8 cellular contexts compared by ENCODE assay signal in the genomic region with DNA sequence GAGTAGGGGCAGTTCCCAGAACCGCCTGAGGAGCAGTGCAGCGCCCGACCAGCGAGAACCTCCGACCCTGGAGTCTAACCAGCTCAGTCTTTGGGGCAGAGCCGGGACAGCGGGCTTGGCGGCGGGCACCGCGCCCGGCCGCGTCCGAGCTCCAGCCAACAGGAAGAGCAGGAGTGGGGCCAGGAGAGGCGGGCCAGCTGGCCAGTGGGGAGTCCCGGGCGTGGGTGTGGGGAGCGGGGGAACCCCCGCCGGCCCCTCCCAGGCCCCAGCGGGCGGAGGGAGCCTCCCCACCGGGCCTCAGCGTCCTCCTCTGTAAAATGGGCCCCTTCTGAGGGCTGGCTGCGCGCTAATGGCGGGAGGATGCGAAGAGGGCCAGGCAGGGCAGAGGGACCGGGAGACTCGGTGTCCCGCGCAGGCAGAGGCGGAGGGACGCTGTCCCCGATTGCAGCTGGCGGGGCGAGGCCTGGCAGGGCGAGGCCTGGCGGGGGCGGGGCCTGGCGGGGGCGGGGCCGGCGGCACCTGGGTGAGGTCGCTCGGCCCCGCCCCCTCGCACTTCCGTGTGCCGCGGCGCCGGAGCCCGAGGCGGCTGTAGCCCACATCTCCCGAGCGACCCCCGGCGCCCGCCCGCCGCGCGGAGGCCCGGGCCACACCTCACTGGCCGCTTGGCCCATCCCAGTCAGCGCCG. TPM values are rescaled to one million over a fixed set of nuclear protein-coding genes. Genes with fewer than 3 reads are reported as not detected.
DNase-seq lines count a peak whose midpoint lies in the region; ATAC-seq and TF ChIP-seq lines count a peak whose summit lies in the region.

PRKCD (plus strand) TSS at position 550 of the 685 bp plus-strand sequence. CDS start 17,214 bp downstream, outside the sequence.

- intact Hi-C loops in Caco-2 (cut with micrococcal nuclease; ENCODE audit: unreplicated experiment): loop anchor here (5.0 kb wide), 1 partner anchor 49 kb away; no protein-coding TSS in a partner anchor

- peak within 1 kb of the TSS; percentile 68 for H2AFZ ChIP-seq in neuron (ENCODE audit: low read depth, low read length)

- peak within 1 kb of the TSS; percentile 96 for H3K27ac ChIP-seq in HL-60 (replicated peaks)
- peak within 1 kb of the TSS; percentile 77 for H3K27ac ChIP-seq in RWPE1
- H3K27ac ChIP-seq in foreskin keratinocyte: peak within 1 kb of the TSS; percentile 80

- no peaks in the 10 kb centered on the region for H3K27me3 ChIP-seq in Caco-2 (replicated peaks; ENCODE audit: control insufficient read depth, insufficient read depth, low read length)
- no peaks in the 10 kb centered on the region for H3K27me3 ChIP-seq in HL-60 (ENCODE audit: insufficient read depth, poor library complexity, severe bottlenecking)
- peaks cover 31% of the 10 kb centered on the region for H3K27me3 ChIP-seq in foreskin keratinocyte
- peaks cover 68% of the 10 kb centered on the region for H3K27me3 ChIP-seq in neuron (ENCODE audit: insufficient read depth, low read length)

- TF ChIP-seq CTCF in Caco-2 (IDR thresholded peaks at IDR 0.05; ENCODE audit: insufficient read depth in 1 of 2, low read depth in 1 of 2, low read length in 1 of 2, severe bottlenecking in 1 of 2, unreplicated experiment in 1 of 2): peak; percentile 35 to 54
- no peak for TF ChIP-seq CTCF in HL-60 (IDR thresholded peaks at IDR 0.05; ENCODE audit: insufficient read depth, low read length)
- no peak; the same call in 1 of the 2 replicates for TF ChIP-seq CTCF in RWPE1 (conservative IDR thresholded peaks at IDR 0.05; ENCODE audit: low read depth)
- peak; percentile 45 for TF ChIP-seq CTCF in foreskin keratinocyte (conservative IDR thresholded peaks at IDR 0.05)

- H3K4me3 Mint-ChIP-seq in Caco-2 (ENCODE audit: unreplicated experiment): peak within 1 kb of the TSS; percentile 91

- DNase-seq in Caco-2 (peak; percentile 83 to 85), HL-60 (ENCODE audit: low read depth in 1 of 2, low spot score in 1 of 2) (peak in 1 of 2 experiments; percentile 84), RWPE1 (ENCODE audit: low spot score) (peak; percentile 79), activated gamma-delta T cell (lab: John Stamatoyannopoulos, UW) (peak; percentile 69), foreskin keratinocyte (peak in 1 of 2 donors; percentile 43), stromal cell of bone marrow (ENCODE audit: low read depth) (peak; percentile 83)

- CTCF ChIA-PET in Caco-2 (lab: Charles Lee): interaction anchor here (0.7 to 1.5 kb wide), 7 partner anchors 11 to 510 kb away, joined by 3 to 8 read pairs (median 3); no protein-coding TSS in a partner anchor
- CTCF ChIA-PET in RWPE1 (lab: Yijun Ruan, JAX): interaction anchor here (1.0 kb wide), 1 partner anchor 9 kb away, joined by 3 read pairs; no protein-coding TSS in a partner anchor

- ATAC-seq in GM19438 (IDR thresholded peaks at IDR 0.05; ENCODE audit: low read depth, unreplicated experiment): peak; percentile 52
- peak; percentile 64 for ATAC-seq in foreskin keratinocyte

- no peaks in the 10 kb centered on the region for H3K27me3 Mint-ChIP-seq in Caco-2 (ENCODE audit: insufficient read depth, unreplicated experiment)

- no peaks in the 10 kb centered on the region for H3K9me3 ChIP-seq in Caco-2
- H3K9me3 ChIP-seq in neuron (ENCODE audit: low read length): no peaks in the 10 kb centered on the region

- H3K4me1 Mint-ChIP-seq in Caco-2 (ENCODE audit: low read depth, unreplicated experiment): peaks cover 34% of the 10 kb centered on the region

- peak within 1 kb of the TSS; percentile 90 for H3K27ac Mint-ChIP-seq in Caco-2 (ENCODE audit: unreplicated experiment)

- BruUV-seq in Caco-2 (replicated peaks; lab: Mats Ljungman, UMichigan): no TSS peak

- H3K4me1 ChIP-seq in Caco-2 (peaks cover 34% of the 10 kb centered on the region), foreskin keratinocyte (peaks cover 4% of the 10 kb centered on the region), neuron (ENCODE audit: insufficient read depth, low read length) (peaks cover 9% of the 10 kb centered on the region)

- POLR2A ChIA-PET in Caco-2 (lab: Charles Lee): interaction anchor here (0.6 kb wide), 1 partner anchor 390 kb away, joined by 8 read pairs; the partner anchor contains the start of gene NEK4
- POLR2A ChIA-PET in RWPE1 (lab: Yijun Ruan, JAX; ENCODE audit: low non-redundant PET): interaction anchor here (1.0 kb wide), 1 partner anchor 35 kb away, joined by 6 read pairs; no protein-coding TSS in a partner anchor

- peaks cover 6% of the 10 kb centered on the region for H3K36me3 Mint-ChIP-seq in Caco-2 (ENCODE audit: insufficient read depth, unreplicated experiment)

- H3K9me3 Mint-ChIP-seq in Caco-2 (ENCODE audit: unreplicated experiment): no peaks in the 10 kb centered on the region

- H3K36me3 ChIP-seq in Caco-2 (ENCODE audit: control insufficient read depth, insufficient read depth, low read length): no peaks in the 10 kb centered on the region; the same call in 1 of the 2 replicates
- no peaks in the 10 kb centered on the region for H3K36me3 ChIP-seq in neuron (ENCODE audit: insufficient read depth, low read length)

- peak within 1 kb of the TSS; percentile 84 for H3K4me3 ChIP-seq in Caco-2 (ENCODE audit: low read depth, low read length)
- H3K4me3 ChIP-seq in HL-60 (replicated peaks; ENCODE audit: insufficient read depth, low read length): peak within 1 kb of the TSS; percentile 82
- H3K4me3 ChIP-seq in neuron (ENCODE audit: low read length): peak within 1 kb of the TSS; percentile 41

RNA-seq across cellular contexts. Expression of gene PRKCD, which starts in this region (rescaled TPM):
- total RNA-seq in Caco-2 (2022) (30.9 and 31.5 TPM in 2 replicates), foreskin keratinocyte (10.1 and 12.4 TPM in 2 replicates)
- 17.9 and 18.2 TPM in 2 replicates for polyA plus RNA-seq in foreskin keratinocyte

Comparison
In these comparisons a context has a peak if more than half of its experiments do, and no peak if none do; other contexts are left out.
1. CTCF ChIP-seq: peak in Caco-2 (2 of 2) and foreskin keratinocyte (single experiment); none in HL-60 (single experiment) and RWPE1 (single experiment).
2. Peak in every context shown above with its lines, with median percentiles within 50 percentile points of each other: H3K4me3 ChIP-seq and H3K27ac ChIP-seq.